In genomic region chrX:39874202-39874816, GRCh38 we compare ENCODE assay signal across 10 cellular contexts.
DNase-seq lines count a peak whose midpoint lies in the region; ATAC-seq and TF ChIP-seq lines count a peak whose summit lies in the region.
"Had no signal": no experiment of that assay in that cellular context is flagged by ENCODE, and none has a peak within 500 bp of the region (broad histone marks: within the 10 kb centered on the region; RNA-seq: fewer than 3 reads in every experiment).

No MANE protein-coding gene starts in this region.

- H2AK5ac ChIP-seq in neuronal stem cell (ENCODE audit: low read depth, low read length) = no peak overlapping the region

- no peak overlapping the region for H2BK15ac ChIP-seq in neuronal stem cell (ENCODE audit: low read length)

- WGBS in neuronal stem cell (ENCODE audit: extremely low coverage in 2 of 2, insufficient read length in 2 of 2, insufficient replicate concordance in 1 of 2), 2 donors = no CpG with 5 or more reads among the region's 5 CpGs
- 67 to 95% (median 80%) methylated on average over 3 to 5 of the region's 5 CpGs for WGBS in stomach, 5 donors

- H3K4me3 ChIP-seq in neuronal stem cell (ENCODE audit: low read length in 2 of 2) (no peak overlapping the region), stomach (no peak overlapping the region), breast epithelium (no peak overlapping the region)
- H3K4me3 ChIP-seq: esophagus squamous epithelium had no signal

- no peaks in the 10 kb centered on the region for H3K27me3 Mint-ChIP-seq in T-helper 17 cell

- no peak for TF ChIP-seq CTCF in stomach (IDR thresholded peaks at IDR 0.05)
- TF ChIP-seq CTCF in breast epithelium (IDR thresholded peaks at IDR 0.05) = no peak

- no peaks in the 10 kb centered on the region for H3K36me3 ChIP-seq in neuronal stem cell (replicated peaks in 1 of 2; ENCODE audit: control insufficient read depth in 2 of 2, insufficient read depth in 2 of 2, low read length in 2 of 2)
- H3K36me3 ChIP-seq in stomach = no peaks in the 10 kb centered on the region
- no peaks in the 10 kb centered on the region for H3K36me3 ChIP-seq in breast epithelium
- H3K36me3 ChIP-seq: esophagus squamous epithelium had no signal

- peak overlapping the region; percentile 41 for H3K27ac Mint-ChIP-seq in T-helper 17 cell

- H3K27ac ChIP-seq in neuronal stem cell (replicated peaks; ENCODE audit: low read length) (no peak overlapping the region), stomach (no peak overlapping the region), breast epithelium (no peak overlapping the region)
- H3K27ac ChIP-seq: esophagus squamous epithelium had no signal

- H3K4me1 Mint-ChIP-seq in T-helper 17 cell = peaks cover 17% of the 10 kb centered on the region

- peaks cover 0 to 5% (median 0%) of the 10 kb centered on the region in 3 experiments for H3K27me3 ChIP-seq in neuronal stem cell (ENCODE audit: control insufficient read depth in 3 of 3, insufficient read depth in 3 of 3, low read depth in 1 of 3, low read length in 3 of 3)
- no peaks in the 10 kb centered on the region for H3K27me3 ChIP-seq in stomach
- peaks cover 0 to 52% of the 10 kb centered on the region in 2 donors for H3K27me3 ChIP-seq in breast epithelium
- H3K27me3 ChIP-seq: esophagus squamous epithelium had no signal

- H3K79me1 ChIP-seq in neuronal stem cell (ENCODE audit: low read depth, low read length) = peaks cover 2% of the 10 kb centered on the region

- intact Hi-C loops in stomach (cut with DNase I; ENCODE audit: low total_unique reads) = no loop called here
- intact Hi-C loops in breast epithelium (cut with DNase I; ENCODE audit: low total_unique reads) = no loop called here

- H2AFZ ChIP-seq in neuronal stem cell (ENCODE audit: low read length) = no peak overlapping the region

- H3K4me3 Mint-ChIP-seq in T-helper 17 cell = no peak overlapping the region

- ATAC-seq in GM18870 (IDR thresholded peaks at IDR 0.05; ENCODE audit: unreplicated experiment) (peak; percentile 94), HG02642 (IDR thresholded peaks at IDR 0.05; ENCODE audit: poor library complexity, unreplicated experiment) (peak; percentile 97), T-helper 17 cell (peak; percentile 26)

- H3K4ac ChIP-seq in neuronal stem cell (ENCODE audit: low read length) = no peak overlapping the region

- peaks cover 2 to 9% of the 10 kb centered on the region in 2 donors for H3K4me1 ChIP-seq in neuronal stem cell (ENCODE audit: control insufficient read depth in 2 of 2, insufficient read depth in 1 of 2, low read depth in 1 of 2, low read length in 2 of 2)
- H3K4me1 ChIP-seq in stomach = no peaks in the 10 kb centered on the region
- H3K4me1 ChIP-seq in breast epithelium = no peaks in the 10 kb centered on the region

- H3K23ac ChIP-seq in neuronal stem cell (ENCODE audit: low read depth, low read length, poor library complexity) = no peak overlapping the region

- no peak overlapping the region for H4K91ac ChIP-seq in neuronal stem cell (ENCODE audit: low read depth, low read length, poor library complexity)

- H3K4me2 ChIP-seq in neuronal stem cell (ENCODE audit: insufficient read depth, low read length, poor library complexity, severe bottlenecking) = no peak overlapping the region
- H3K4me2 ChIP-seq: SK-N-SH had no signal

- no peak for TF ChIP-seq EP300 in stomach (IDR thresholded peaks at IDR 0.05)

- no peak overlapping the region for H4K8ac ChIP-seq in neuronal stem cell (ENCODE audit: low read depth, low read length)

- no peak for TF ChIP-seq POLR2A in stomach (IDR thresholded peaks at IDR 0.05)
- no peak for TF ChIP-seq POLR2A in breast epithelium (IDR thresholded peaks at IDR 0.05)

- no peak overlapping the region for H2BK120ac ChIP-seq in neuronal stem cell (ENCODE audit: low read depth, low read length)

- H3K9me3 ChIP-seq in T-helper 17 cell (ENCODE audit: control insufficient read depth, low read length, poor library complexity, severe bottlenecking) (no peaks in the 10 kb centered on the region), neuronal stem cell (replicated peaks in 1 of 2; ENCODE audit: control insufficient read depth in 2 of 2, insufficient read depth in 1 of 2, low read depth in 1 of 2, low read length in 2 of 2) (no peaks in the 10 kb centered on the region), stomach (peaks cover 0 to 6% (median 0%) of the 10 kb centered on the region in 4 donors), breast epithelium (no peaks in the 10 kb centered on the region)
- H3K9me3 ChIP-seq: esophagus squamous epithelium, SK-N-SH had no signal

- H2BK5ac ChIP-seq in neuronal stem cell (ENCODE audit: low read length) = no peak overlapping the region

- no peak overlapping the region for H2BK12ac ChIP-seq in neuronal stem cell (ENCODE audit: low read length)

- no peak overlapping the region for H3K14ac ChIP-seq in neuronal stem cell (ENCODE audit: low read length)

- DNase-seq in T-helper 17 cell = no peak
- DNase-seq in stimulated activated CD4-positive, alpha-beta T cell treated with anti-CD3 and anti-CD28 coated beads, Interleukin-12 subunit alpha, Interleukin-12 subunit beta, amount 100 ng/mL, for 48 hours (ENCODE audit: low read depth in 2 of 3, low spot score in 1 of 3) = peak; percentile 62 to 72 (median 67)
- no peak for DNase-seq in neuronal stem cell (ENCODE audit: low spot score)
- no peak for DNase-seq in inferior parietal cortex (ENCODE audit: extremely low spot score)
- no peak for DNase-seq in stomach
- DNase-seq in breast epithelium (ENCODE audit: low spot score in 2 of 2) = no peak
- DNase-seq: esophagus squamous epithelium, SK-N-SH had no signal

- no peak overlapping the region for H3K9ac ChIP-seq in neuronal stem cell (ENCODE audit: low read depth, low read length, poor library complexity)
- H3K9ac ChIP-seq: SK-N-SH had no signal

- no peaks in the 10 kb centered on the region for H3K36me3 Mint-ChIP-seq in T-helper 17 cell (ENCODE audit: low read depth)

- H3K18ac ChIP-seq in neuronal stem cell (ENCODE audit: low read length) = no peak overlapping the region

Comparison
In these comparisons a context has a peak if more than half of its experiments do, and no peak if none do; other contexts are left out.
1. ATAC-seq: peak in every context shown above with its lines; median percentile 97 in HG02642; 94 in GM18870; 26 in T-helper 17 cell.
2. DNase-seq: peak in stimulated activated CD4-positive, alpha-beta T cell treated with anti-CD3 and anti-CD28 coated beads, Interleukin-12 subunit alpha, Interleukin-12 subunit beta, amount 100 ng/mL, for 48 hours (3 of 3); none in T-helper 17 cell (0 of 3), neuronal stem cell (single experiment), inferior parietal cortex (single experiment), stomach (single experiment) and breast epithelium (0 of 2).